Comparison of ENCODE assay signal across 26 cellular contexts in the genomic region with DNA sequence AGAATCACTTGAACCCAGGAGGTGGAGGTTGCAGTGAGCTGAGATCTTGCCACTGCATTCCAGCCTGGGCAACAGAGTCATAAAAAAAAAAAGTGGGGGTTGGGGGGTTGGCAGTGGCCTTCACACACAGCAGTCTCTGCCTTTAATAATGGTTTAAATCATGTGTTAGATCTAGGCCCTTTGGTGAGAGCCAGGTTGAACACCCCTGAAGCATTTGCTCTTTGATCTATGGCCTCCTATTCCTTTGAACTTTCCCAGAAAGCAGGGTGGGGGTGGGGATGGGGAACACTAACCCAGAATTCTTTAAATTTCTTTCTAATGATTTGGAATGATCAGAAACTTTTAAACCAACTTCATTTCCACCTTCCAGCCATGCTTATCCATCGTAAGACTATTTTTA.
"Had no signal": no experiment of that assay in that cellular context is flagged by ENCODE, and none has a peak within 500 bp of the region (broad histone marks: within the 10 kb centered on the region; RNA-seq: fewer than 3 reads in every experiment).

No MANE protein-coding gene starts in this region.

- H3K27me3 Mint-ChIP-seq: progenitor cell of endocrine pancreas had no signal

- H3K9me3 Mint-ChIP-seq: nephron had no signal

- H3K4me3 ChIP-seq: left lung, lower lobe of right lung, ovary, right atrium auricular region, skin epidermis, stomach, testis, thyroid gland, transverse colon, upper lobe of left lung, vagina had no signal

- H3K4me3 Mint-ChIP-seq: naive thymus-derived CD8-positive, alpha-beta T cell; nephron; stimulated activated naive B cell treated with anti-CD40 and anti-IgM and Interleukin-4, amounts not matched to agents 10 μg/mL and 1 μg/mL and 100 μg/mL, for 72 hours had no signal

- H3K27me3 ChIP-seq: left lung, ovary, right atrium auricular region, stomach, testis, thyroid gland, transverse colon, upper lobe of left lung, vagina had no signal

- H3K36me3 Mint-ChIP-seq: naive thymus-derived CD8-positive, alpha-beta T cell had no signal

- H3K27ac Mint-ChIP-seq: naive thymus-derived CD8-positive, alpha-beta T cell; nephron; progenitor cell of endocrine pancreas; stimulated activated naive B cell treated with anti-CD40 and anti-IgM and Interleukin-4, amounts not matched to agents 10 μg/mL and 1 μg/mL and 100 μg/mL, for 72 hours had no signal

- DNase-seq: hippocampal formation; kidney; left colon; left lung; lower lobe of right lung; mammary epithelial cell; mesenchymal stem cell; naive thymus-derived CD8-positive, alpha-beta T cell; ovary; stimulated activated CD4-positive, alpha-beta T cell treated with anti-CD3 and anti-CD28 coated beads, Interleukin-12 subunit alpha, Interleukin-12 subunit beta, amount 100 ng/mL, for 4 hours; stimulated activated CD4-positive, alpha-beta T cell treated with anti-CD3 and anti-CD28 coated beads, Interleukin-15, amount 100 ng/mL, for 24 hours; stimulated activated CD4-positive, alpha-beta T cell treated with anti-CD3 and anti-CD28 coated beads, Interleukin-2, amount 100 ng/mL, for 24 hours; stimulated activated CD4-positive, alpha-beta T cell treated with anti-CD3 and anti-CD28 coated beads, Interleukin-4, amount 100 ng/mL, for 1 hour; stimulated activated naive B cell treated with anti-CD40 and anti-IgM and Interleukin-4, amounts not matched to agents 10 μg/mL and 1 μg/mL and 100 μg/mL, for 72 hours; stimulated activated naive CD8-positive, alpha-beta T cell treated with anti-CD3 and anti-CD28 coated beads, Interleukin-15, Interleukin-2, amounts not matched to agents 100 U/mL and 50 U/mL, for 24 hours; stomach; testis; thyroid gland; transverse colon; upper lobe of left lung had no signal

- H3K9me3 ChIP-seq: left lung, lower lobe of right lung, ovary, right atrium auricular region, stomach, testis, thyroid gland, transverse colon, upper lobe of left lung, vagina had no signal

- H3K4me1 ChIP-seq: left lung, lower lobe of right lung, right atrium auricular region, stomach, testis, thyroid gland, transverse colon, upper lobe of left lung, vagina had no signal

- H3K36me3 ChIP-seq: left lung, lower lobe of right lung, ovary, right atrium auricular region, stomach, thyroid gland, transverse colon, upper lobe of left lung, vagina had no signal

- H3K27ac ChIP-seq: left lung, lower lobe of right lung, ovary, right atrium auricular region, skin epidermis, stomach, testis, thyroid gland, transverse colon, upper lobe of left lung, vagina had no signal

- ATAC-seq: left colon; left lung; lower lobe of right lung; naive thymus-derived CD8-positive, alpha-beta T cell; sciatic nerve; stimulated activated naive B cell treated with anti-CD40 and anti-IgM and Interleukin-4, amounts not matched to agents 10 μg/mL and 1 μg/mL and 100 μg/mL, for 72 hours; stimulated activated naive CD8-positive, alpha-beta T cell treated with anti-CD3 and anti-CD28 coated beads, Interleukin-15, Interleukin-2, amounts not matched to agents 100 U/mL and 50 U/mL, for 24 hours had no signal
